Comparison of ENCODE assay signal across 20 cellular contexts in genomic region chr2:220946552-220946951, GRCh38.
"Had no signal": no experiment of that assay in that cellular context is flagged by ENCODE, and none has a peak within 500 bp of the region (broad histone marks: within the 10 kb centered on the region; RNA-seq: fewer than 3 reads in every experiment).

No MANE protein-coding gene starts in this region.

- H3K79me2 ChIP-seq: hepatocyte had no signal

- H3K36me3 ChIP-seq: esophagus squamous epithelium, left ventricle myocardium inferior, stomach, upper lobe of left lung, WERI-Rb-1 had no signal

- DNase-seq: activated CD4-positive, alpha-beta memory T cell treated with anti-CD3 and anti-CD28 coated beads, Interleukin-2, amount 10 ng/mL, durations not matched to agents 7 days and 5 days; activated CD4-positive, alpha-beta T cell treated with anti-CD3 and anti-CD28 coated beads for 48 hours; activated CD8-positive, alpha-beta memory T cell treated with anti-CD3 and anti-CD28 coated beads, Interleukin-2, amount 10 ng/mL, durations not matched to agents 7 days and 5 days; activated naive CD8-positive, alpha-beta T cell treated with anti-CD3 and anti-CD28 coated beads for 36 hours; cerebellar nuclear complex; cortex of kidney; effector CD4-positive, alpha-beta T cell; esophagus squamous epithelium; islet precursor cell; left ventricle myocardium inferior; nephron progenitor cell; nucleus accumbens; stimulated activated CD4-positive, alpha-beta T cell treated with anti-CD3 and anti-CD28 coated beads, Interleukin-4, amount 100 ng/mL, for 24 hours; stomach; T-helper 17 cell; WERI-Rb-1 had no signal

- H3K4me3 ChIP-seq: esophagus squamous epithelium, hepatocyte, left ventricle myocardium inferior, stomach, upper lobe of left lung had no signal

- H3K27ac ChIP-seq: esophagus squamous epithelium, hepatocyte, left ventricle myocardium inferior, stomach, upper lobe of left lung, WERI-Rb-1 had no signal

- H3K4me1 ChIP-seq: esophagus squamous epithelium, stomach, upper lobe of left lung had no signal

- H3K9me3 ChIP-seq: esophagus squamous epithelium, left ventricle myocardium inferior, stomach, upper lobe of left lung had no signal

- H2AFZ ChIP-seq: hepatocyte had no signal

- H3K27me3 ChIP-seq: esophagus squamous epithelium, hepatocyte, stomach, upper lobe of left lung had no signal

- ATAC-seq: activated CD8-positive, alpha-beta memory T cell treated with anti-CD3 and anti-CD28 coated beads, Interleukin-2, amount 10 ng/mL, durations not matched to agents 7 days and 5 days; sciatic nerve; stimulated activated effector memory CD8-positive, alpha-beta T cell treated with anti-CD3 and anti-CD28 coated beads, Interleukin-12 subunit alpha, Interleukin-12 subunit beta, amount 100 ng/mL, for 72 hours; T-helper 17 cell had no signal

- H3K4me2 ChIP-seq: hepatocyte had no signal
